16 cellular contexts compared by ENCODE assay signal in genomic region chr19:56933014-56933705, GRCh38.
"Had no signal": no experiment of that assay in that cellular context is flagged by ENCODE, and none has a peak within 500 bp of the region (broad histone marks: within the 10 kb centered on the region; RNA-seq: fewer than 3 reads in every experiment).

No MANE protein-coding gene starts in this region.

- H3K4me3 ChIP-seq: psoas muscle, sigmoid colon, spleen, thoracic aorta, upper lobe of right lung had no signal

- DNase-seq: activated CD4-positive, alpha-beta T cell treated with anti-CD3 and anti-CD28 coated beads, Interleukin-2, amount 10 ng/mL, durations not matched to agents 7 days and 5 days; activated CD4-positive, CD25-positive, alpha-beta regulatory T cell; activated CD8-positive, alpha-beta memory T cell treated with anti-CD3 and anti-CD28 coated beads for 24 hours; activated naive CD4-positive, alpha-beta T cell; activated naive CD8-positive, alpha-beta T cell treated with anti-CD3 and anti-CD28 coated beads, Interleukin-2, amount 10 ng/mL, durations not matched to agents 7 days and 5 days; erythroblast; islet precursor cell; left ventricle myocardium superior; mesenchymal stem cell; natural killer cell; psoas muscle; sigmoid colon; spleen; stimulated activated naive CD8-positive, alpha-beta T cell treated with anti-CD3 and anti-CD28 coated beads, Interleukin-15, amount 100 ng/mL, for 72 hours; upper lobe of right lung had no signal

- H3K27me3 ChIP-seq: sigmoid colon, upper lobe of right lung had no signal

- H3K27ac ChIP-seq: psoas muscle, sigmoid colon, spleen, thoracic aorta, upper lobe of right lung had no signal

- H3K4me1 ChIP-seq: psoas muscle, sigmoid colon, spleen, upper lobe of right lung had no signal

- H3K36me3 ChIP-seq: sigmoid colon, spleen, thoracic aorta, upper lobe of right lung had no signal
